Comparison of ENCODE assay signal across 1 cellular context in the genomic region with DNA sequence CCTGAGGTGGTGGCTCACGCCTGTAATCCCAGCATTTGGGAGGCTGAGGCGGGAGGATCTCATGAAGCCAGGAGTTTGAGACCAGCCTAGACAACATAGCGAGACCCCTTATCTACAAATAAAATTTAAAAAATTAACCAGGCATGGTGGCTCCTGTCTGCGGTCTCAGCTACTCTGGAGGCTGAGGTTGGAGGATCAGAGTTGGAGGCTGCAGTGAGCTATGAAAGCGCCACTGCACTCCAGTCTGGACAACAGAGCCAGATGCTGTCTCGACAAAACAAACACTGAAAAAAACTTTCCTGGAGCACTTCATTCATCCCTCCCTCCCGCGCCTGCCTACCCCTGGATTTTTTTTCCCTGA.
TF ChIP-seq lines count a peak whose summit lies in the region.

No MANE protein-coding gene starts in this region.

TF ChIP-seq in GM12878, 131 proteins besides CTCF, POLR2A, EP300 and RAD21:
- TF ChIP-seq, protein P1, sequence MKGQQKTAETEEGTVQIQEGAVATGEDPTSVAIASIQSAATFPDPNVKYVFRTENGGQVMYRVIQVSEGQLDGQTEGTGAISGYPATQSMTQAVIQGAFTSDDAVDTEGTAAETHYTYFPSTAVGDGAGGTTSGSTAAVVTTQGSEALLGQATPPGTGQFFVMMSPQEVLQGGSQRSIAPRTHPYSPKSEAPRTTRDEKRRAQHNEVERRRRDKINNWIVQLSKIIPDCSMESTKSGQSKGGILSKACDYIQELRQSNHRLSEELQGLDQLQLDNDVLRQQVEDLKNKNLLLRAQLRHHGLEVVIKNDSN (IDR thresholded peaks at IDR 0.05; ENCODE audit: borderline replicate concordance, extremely low read length, insufficient read depth, low read depth, low read length): no peak
- TF ChIP-seq SMARCA5 (IDR thresholded peaks at IDR 0.05): 0 out of 2 replicates have a peak, but pooled peaks have one; percentile 33
- no peak for TF ChIP-seq GABPA (IDR thresholded peaks at IDR 0.05; ENCODE audit: low read depth)
- TF ChIP-seq SRF (IDR thresholded peaks at IDR 0.05; ENCODE audit: low read depth in 2 of 2, low read length in 2 of 2): no peak
- no peak for TF ChIP-seq CBFB (IDR thresholded peaks at IDR 0.05; ENCODE audit: low read depth)
- no peak for TF ChIP-seq ZNF207 (IDR thresholded peaks at IDR 0.05; ENCODE audit: borderline replicate concordance)
- no peak for TF ChIP-seq MEF2A (IDR thresholded peaks at IDR 0.05; ENCODE audit: insufficient read depth, low read depth, low read length)
